8 cellular contexts compared by ENCODE assay signal in the genomic region with DNA sequence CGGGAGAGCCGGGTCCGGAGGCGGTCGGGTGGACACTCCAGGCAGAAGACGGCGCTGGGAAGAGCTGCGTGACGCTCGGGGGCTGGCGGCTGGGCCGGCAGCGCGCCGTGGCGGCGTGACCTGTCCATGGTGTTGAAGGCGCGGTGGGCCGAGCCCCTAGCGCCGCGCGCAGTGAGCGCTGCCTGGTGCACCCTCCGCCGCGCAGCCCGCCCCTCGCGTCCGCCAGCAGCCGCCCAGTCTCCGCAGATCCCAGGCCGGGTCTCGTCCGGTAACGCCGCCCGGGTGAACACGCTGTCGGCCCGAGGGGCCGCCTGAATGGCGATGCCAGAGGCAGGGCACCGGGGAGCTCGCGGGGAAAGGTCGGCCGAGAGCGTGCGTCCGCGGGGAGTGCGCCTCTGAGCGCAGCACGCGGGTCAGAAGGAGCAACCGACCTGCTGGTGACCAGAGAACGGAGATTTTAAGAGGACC. TPM values are rescaled to one million over a fixed set of nuclear protein-coding genes. Genes with fewer than 3 reads are reported as not detected.
DNase-seq lines count a peak whose midpoint lies in the region; ATAC-seq and TF ChIP-seq lines count a peak whose summit lies in the region.

No MANE protein-coding gene starts in this region.

- no peak for TF ChIP-seq CTCF in body of pancreas (IDR thresholded peaks at IDR 0.05)

- H3K4me1 ChIP-seq in body of pancreas: peaks cover 39% of the 10 kb centered on the region

- H3K36me3 ChIP-seq in body of pancreas (replicated peaks in 1 of 2; ENCODE audit: insufficient read depth in 1 of 2, low read depth in 2 of 2): no peaks in the 10 kb centered on the region

- intact Hi-C loops in body of pancreas (cut with DNase I): no loop called here

- H3K27ac ChIP-seq in body of pancreas: no peak overlapping the region
- H3K27ac ChIP-seq in skin epidermis: no peak overlapping the region

- ATAC-seq in body of pancreas: peak; percentile 50

- no peaks in the 10 kb centered on the region for H3K9me3 ChIP-seq in body of pancreas

- 0% methylated on average over 10 to 56 of the region's 60 CpGs for WGBS in body of pancreas, 2 donors

- peaks cover 0 to 13% of the 10 kb centered on the region in 2 donors for H3K27me3 ChIP-seq in body of pancreas

- H3K4me3 ChIP-seq in body of pancreas: peak overlapping the region; percentile 10 to 47
- peak overlapping the region; percentile 9 to 46 (median 28) for H3K4me3 ChIP-seq in skin epidermis

- DNase-seq in DMS 273 (lab: John Stamatoyannopoulos, UW; ENCODE audit: unreplicated experiment) (peak; percentile 78), DMS 273 treated with DMSO at 0.1 percent for 48 hours (lab: John Stamatoyannopoulos, UW) (no peak), NCI-H226 (peak; percentile 52), body of pancreas (peak; percentile 22 to 49 (median 32)), iPS-NIHi11 (ENCODE audit: low spot score) (peak; percentile 75), DMS153 treated with DMSO at 0.1 percent for 48 hours (lab: John Stamatoyannopoulos, UW; ENCODE audit: unreplicated experiment) (no peak), NCI-H2029 (lab: John Stamatoyannopoulos, UW) (no peak)

- TF ChIP-seq POLR2A in body of pancreas (IDR thresholded peaks at IDR 0.05): no peak

RNA-seq across cellular contexts. Expression of a gene that starts 0.7 kb away (rescaled TPM):
- total RNA-seq in body of pancreas: 10 to 100 TPM in 1 of 2 donors, 1 to 10 TPM in 1; 1.0 to 11.9 TPM

RNA-seq across cellular contexts. Expression of a gene that starts 58.5 kb away (rescaled TPM):
- total RNA-seq in body of pancreas: 1 to 10 TPM; 4.6 to 9.9 TPM

Comparison
In these comparisons a context has a peak if more than half of its experiments do, and no peak if none do; other contexts are left out.
1. DNase-seq: peak in DMS 273 (single experiment), NCI-H226 (single experiment), body of pancreas (4 of 4) and iPS-NIHi11 (single experiment); none in DMS 273 treated with DMSO at 0.1 percent for 48 hours (single experiment), DMS153 treated with DMSO at 0.1 percent for 48 hours (single experiment) and NCI-H2029 (single experiment).